Comparison of ENCODE assay signal across 23 cellular contexts in the genomic region with DNA sequence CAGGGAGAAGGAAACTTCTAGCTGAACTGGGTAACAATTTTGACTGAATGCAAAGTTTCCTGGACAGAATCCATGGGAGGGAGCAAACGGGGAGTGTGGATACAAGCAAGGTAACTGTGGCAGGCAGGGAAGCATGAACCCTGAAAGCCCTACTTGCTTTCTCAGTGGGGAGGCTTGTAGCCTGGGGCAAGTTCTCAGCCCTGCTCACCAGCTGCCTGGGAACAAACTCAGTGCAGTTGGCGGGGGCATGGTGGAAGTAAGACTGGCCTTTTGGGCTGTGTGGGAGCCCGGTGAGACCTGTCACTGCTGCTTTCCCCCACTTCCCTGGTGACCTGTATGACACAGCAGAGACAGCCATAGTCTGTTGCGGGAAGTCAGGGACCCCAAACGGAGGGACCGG. TPM values are rescaled to one million over a fixed set of nuclear protein-coding genes. Genes with fewer than 3 reads are reported as not detected.
DNase-seq lines count a peak whose midpoint lies in the region; ATAC-seq and TF ChIP-seq lines count a peak whose summit lies in the region.
"Had no signal": no experiment of that assay in that cellular context is flagged by ENCODE, and none has a peak within 500 bp of the region (broad histone marks: within the 10 kb centered on the region; RNA-seq: fewer than 3 reads in every experiment).

No MANE protein-coding gene starts in this region.

- H3K36me3 Mint-ChIP-seq in GM23338 (ENCODE audit: low read depth) (peaks cover 39% of the 10 kb centered on the region; the same call in 2 of the 3 replicates), WTC11 (peaks cover 51% of the 10 kb centered on the region)
- H3K36me3 Mint-ChIP-seq: CD14-positive monocyte; CD4-positive, CD25-positive, alpha-beta regulatory T cell; CD8-positive, alpha-beta memory T cell had no signal

- no peak; the same call in 2 of the 3 replicates for ATAC-seq in GM23338
- ATAC-seq in WTC11, result peak; percentile 79
- ATAC-seq in omental fat pad (ENCODE audit: low FRiP score), result no peak
- ATAC-seq: GM12878 had no signal

- H3K4me1 Mint-ChIP-seq in GM23338 (peaks cover 14% of the 10 kb centered on the region), WTC11 (peaks cover 26% of the 10 kb centered on the region)
- H3K4me1 Mint-ChIP-seq: CD14-positive monocyte had no signal

- TF ChIP-seq CTCF in GM23338 (conservative IDR thresholded peaks at IDR 0.05; ENCODE audit: low read depth in 2 of 2) (no peak), WTC11 (IDR thresholded peaks at IDR 0.05) (no peak), omental fat pad (IDR thresholded peaks at IDR 0.05) (no peak)

- no peak overlapping the region for H3K9ac ChIP-seq in HUES48 (ENCODE audit: low read depth, low read length)
- H3K9ac ChIP-seq: BLaER1 had no signal

- no peaks in the 10 kb centered on the region for H3K9me2 ChIP-seq in GM23338 (ENCODE audit: insufficient read depth)

- H4K20me1 ChIP-seq in GM23338 (replicated peaks; ENCODE audit: insufficient read depth), result no peaks in the 10 kb centered on the region
- H4K20me1 ChIP-seq: BLaER1 had no signal

- DNase-seq in GM23338 (ENCODE audit: low spot score) (no peak), WTC11 (ENCODE audit: low spot score) (peak; percentile 52), DMS153 (lab: John Stamatoyannopoulos, UW) (no peak), omental fat pad (ENCODE audit: low spot score) (no peak), caudate nucleus (lab: John Stamatoyannopoulos, UW) (no peak)
- DNase-seq: 8988T; ACHN; BE2C; C1 segment of cervical spinal cord; CD4-positive, alpha-beta memory T cell; CD4-positive, CD25-positive, alpha-beta regulatory T cell; CD8-positive, alpha-beta memory T cell; COR-L47; DMS 273 treated with DMSO at 0.1 percent for 48 hours; DMS79 treated with DMSO at 0.1 percent for 48 hours; GDM1 had no signal

- H2AFZ ChIP-seq in GM23338, result no peak overlapping the region

- H3K27ac Mint-ChIP-seq in GM23338 (peak overlapping the region; percentile 72; the same call in 1 of the 2 replicates), WTC11 (peak overlapping the region; percentile 90)
- H3K27ac Mint-ChIP-seq: CD14-positive monocyte; CD4-positive, alpha-beta memory T cell; CD4-positive, CD25-positive, alpha-beta regulatory T cell had no signal

- no peak overlapping the region for H3K27ac ChIP-seq in GM23338 (ENCODE audit: low read depth)
- peak overlapping the region; percentile 2 for H3K27ac ChIP-seq in HUES48 (ENCODE audit: low read depth, low read length)
- H3K27ac ChIP-seq in caudate nucleus (ENCODE audit: low read depth, low read length), result no peak overlapping the region
- H3K27ac ChIP-seq: BLaER1 had no signal

- H3F3A ChIP-seq in GM23338 (replicated peaks; ENCODE audit: low read depth), result no peaks in the 10 kb centered on the region

- H3K27me3 Mint-ChIP-seq in GM23338 (ENCODE audit: insufficient read depth, low read depth, poor library complexity) (peaks cover 3% of the 10 kb centered on the region), WTC11 (ENCODE audit: low read depth) (no peaks in the 10 kb centered on the region; the same call in 1 of the 2 replicates)
- H3K27me3 Mint-ChIP-seq: CD4-positive, alpha-beta memory T cell; CD4-positive, CD25-positive, alpha-beta regulatory T cell had no signal

- POLR2A ChIA-PET in WTC11 (lab: Charles Lee), result no interaction called here

- no peak overlapping the region for H3K4me2 ChIP-seq in GM23338
- H3K4me2 ChIP-seq: BLaER1 had no signal

- H3K9me3 Mint-ChIP-seq in GM23338 (peaks cover 10% of the 10 kb centered on the region; the same call in 2 of the 3 replicates), WTC11 (peaks cover 20% of the 10 kb centered on the region)

- no peaks in the 10 kb centered on the region for H3K27me3 ChIP-seq in GM23338 (ENCODE audit: insufficient read depth)
- H3K27me3 ChIP-seq in HUES48 (ENCODE audit: control insufficient read depth, insufficient read depth, low read length), result no peaks in the 10 kb centered on the region
- H3K27me3 ChIP-seq: BE2C had no signal

- H3K9me3 ChIP-seq in HUES48 (ENCODE audit: control insufficient read depth, insufficient read depth, low read length), result peaks cover 8% of the 10 kb centered on the region
- H3K9me3 ChIP-seq: BE2C had no signal

- CTCF ChIA-PET in WTC11 (lab: Charles Lee), result interaction anchor here (1.3 kb wide), 1 partner anchor 18 kb away, joined by 3 read pairs; no protein-coding TSS in a partner anchor

- no peak overlapping the region for H3K4me3 Mint-ChIP-seq in GM23338
- H3K4me3 Mint-ChIP-seq in WTC11, result no peak overlapping the region
- H3K4me3 Mint-ChIP-seq: CD14-positive monocyte; CD4-positive, alpha-beta memory T cell; CD4-positive, CD25-positive, alpha-beta regulatory T cell; CD8-positive, alpha-beta memory T cell had no signal

- H3K4me1 ChIP-seq in GM23338 (ENCODE audit: insufficient read depth) (no peaks in the 10 kb centered on the region), HUES48 (ENCODE audit: control insufficient read depth, insufficient read depth, low read length) (peaks cover 9% of the 10 kb centered on the region; the same call in 1 of the 2 replicates)
- H3K4me1 ChIP-seq: BE2C, BLaER1 had no signal

- no peaks in the 10 kb centered on the region for H3K79me2 ChIP-seq in GM23338 (replicated peaks; ENCODE audit: insufficient read depth)

- H3K4me3 ChIP-seq in GM23338 (no peak overlapping the region), HUES48 (ENCODE audit: low read depth, low read length) (no peak overlapping the region)
- H3K4me3 ChIP-seq: BLaER1, GM12878 had no signal

- peaks cover 3% of the 10 kb centered on the region; the same call in 1 of the 2 replicates for H3K36me3 ChIP-seq in GM23338 (ENCODE audit: insufficient read depth)
- peaks cover 25% of the 10 kb centered on the region for H3K36me3 ChIP-seq in HUES48 (ENCODE audit: control insufficient read depth, insufficient read depth, low read length)
- H3K36me3 ChIP-seq: BE2C, BLaER1 had no signal

TF ChIP-seq in GM23338, 12 proteins besides CTCF, POLR2A, EP300 and RAD21 (continues in another document):
- TF ChIP-seq JUNB (IDR thresholded peaks at IDR 0.05; ENCODE audit: unreplicated experiment) (no peak), ZNF331 (CRISPR knock-in tag; IDR thresholded peaks at IDR 0.05; ENCODE audit: low read depth) (no peak)
- TF ChIP-seq, protein P1, sequence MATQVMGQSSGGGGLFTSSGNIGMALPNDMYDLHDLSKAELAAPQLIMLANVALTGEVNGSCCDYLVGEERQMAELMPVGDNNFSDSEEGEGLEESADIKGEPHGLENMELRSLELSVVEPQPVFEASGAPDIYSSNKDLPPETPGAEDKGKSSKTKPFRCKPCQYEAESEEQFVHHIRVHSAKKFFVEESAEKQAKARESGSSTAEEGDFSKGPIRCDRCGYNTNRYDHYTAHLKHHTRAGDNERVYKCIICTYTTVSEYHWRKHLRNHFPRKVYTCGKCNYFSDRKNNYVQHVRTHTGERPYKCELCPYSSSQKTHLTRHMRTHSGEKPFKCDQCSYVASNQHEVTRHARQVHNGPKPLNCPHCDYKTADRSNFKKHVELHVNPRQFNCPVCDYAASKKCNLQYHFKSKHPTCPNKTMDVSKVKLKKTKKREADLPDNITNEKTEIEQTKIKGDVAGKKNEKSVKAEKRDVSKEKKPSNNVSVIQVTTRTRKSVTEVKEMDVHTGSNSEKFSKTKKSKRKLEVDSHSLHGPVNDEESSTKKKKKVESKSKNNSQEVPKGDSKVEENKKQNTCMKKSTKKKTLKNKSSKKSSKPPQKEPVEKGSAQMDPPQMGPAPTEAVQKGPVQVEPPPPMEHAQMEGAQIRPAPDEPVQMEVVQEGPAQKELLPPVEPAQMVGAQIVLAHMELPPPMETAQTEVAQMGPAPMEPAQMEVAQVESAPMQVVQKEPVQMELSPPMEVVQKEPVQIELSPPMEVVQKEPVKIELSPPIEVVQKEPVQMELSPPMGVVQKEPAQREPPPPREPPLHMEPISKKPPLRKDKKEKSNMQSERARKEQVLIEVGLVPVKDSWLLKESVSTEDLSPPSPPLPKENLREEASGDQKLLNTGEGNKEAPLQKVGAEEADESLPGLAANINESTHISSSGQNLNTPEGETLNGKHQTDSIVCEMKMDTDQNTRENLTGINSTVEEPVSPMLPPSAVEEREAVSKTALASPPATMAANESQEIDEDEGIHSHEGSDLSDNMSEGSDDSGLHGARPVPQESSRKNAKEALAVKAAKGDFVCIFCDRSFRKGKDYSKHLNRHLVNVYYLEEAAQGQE (IDR thresholded peaks at IDR 0.05; ENCODE audit: unreplicated experiment), result no peak

TF ChIP-seq in WTC11, 78 proteins besides CTCF, POLR2A, EP300 and RAD21 (continues in another document):
- no peak for TF ChIP-seq ZNF423 (CRISPR knock-in tag; IDR thresholded peaks at IDR 0.05)
- TF ChIP-seq, protein P2, sequence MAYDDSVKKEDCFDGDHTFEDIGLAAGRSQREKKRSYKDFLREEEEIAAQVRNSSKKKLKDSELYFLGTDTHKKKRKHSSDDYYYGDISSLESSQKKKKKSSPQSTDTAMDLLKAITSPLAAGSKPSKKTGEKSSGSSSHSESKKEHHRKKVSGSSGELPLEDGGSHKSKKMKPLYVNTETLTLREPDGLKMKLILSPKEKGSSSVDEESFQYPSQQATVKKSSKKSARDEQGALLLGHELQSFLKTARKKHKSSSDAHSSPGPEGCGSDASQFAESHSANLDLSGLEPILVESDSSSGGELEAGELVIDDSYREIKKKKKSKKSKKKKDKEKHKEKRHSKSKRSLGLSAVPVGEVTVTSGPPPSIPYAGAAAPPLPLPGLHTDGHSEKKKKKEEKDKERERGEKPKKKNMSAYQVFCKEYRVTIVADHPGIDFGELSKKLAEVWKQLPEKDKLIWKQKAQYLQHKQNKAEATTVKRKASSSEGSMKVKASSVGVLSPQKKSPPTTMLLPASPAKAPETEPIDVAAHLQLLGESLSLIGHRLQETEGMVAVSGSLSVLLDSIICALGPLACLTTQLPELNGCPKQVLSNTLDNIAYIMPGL (CRISPR knock-in tag; IDR thresholded peaks at IDR 0.05), result no peak

RNA-seq across cellular contexts. Expression of a gene that starts 14.0 kb away (rescaled TPM):
- 0.78 TPM in 1 of 2 replicates, not detected in the other for total RNA-seq in GM23338 (2014; rRNA removed; shearing (Covaris generic))
- polyA plus RNA-seq in GM23338 (2016; fragmentation: Nextera tagmentation; extraction: Ambion mirVana), result 0.16 and 0.23 TPM in 2 replicates
- total RNA-seq in WTC11 (2021) (3.4 to 3.9 TPM (median 3.4 TPM) in 3 replicates), omental fat pad (not detected)
- total RNA-seq: A673; CD4-positive, alpha-beta memory T cell; CD4-positive, CD25-positive, alpha-beta regulatory T cell; CD8-positive, alpha-beta memory T cell; G401; GM12878 had no signal
- polyA plus RNA-seq: AG04450; CD14-positive monocyte; CD4-positive, alpha-beta memory T cell; CD4-positive, CD25-positive, alpha-beta regulatory T cell; CD8-positive, alpha-beta memory T cell; GM12878 had no signal

RNA-seq across cellular contexts. Expression of a gene that starts 48.7 kb away (rescaled TPM):
- total RNA-seq in GM23338 (2014; rRNA removed; shearing (Covaris generic)), result 1.2 and 1.7 TPM in 2 replicates
- 1.0 and 1.2 TPM in 2 replicates for polyA plus RNA-seq in GM23338 (2016; fragmentation: Nextera tagmentation; extraction: Ambion mirVana)
- total RNA-seq in WTC11 (2021) (0.73 to 1.2 TPM (median 0.76 TPM) in 3 replicates), omental fat pad (under 1 TPM in 1 of 4 donors, not detected in 3; 0.19 TPM)
- total RNA-seq: A673, G401, GM12878 had no signal
- polyA plus RNA-seq: CD14-positive monocyte had no signal
